Comparison of ENCODE assay signal across 11 cellular contexts in the genomic region with DNA sequence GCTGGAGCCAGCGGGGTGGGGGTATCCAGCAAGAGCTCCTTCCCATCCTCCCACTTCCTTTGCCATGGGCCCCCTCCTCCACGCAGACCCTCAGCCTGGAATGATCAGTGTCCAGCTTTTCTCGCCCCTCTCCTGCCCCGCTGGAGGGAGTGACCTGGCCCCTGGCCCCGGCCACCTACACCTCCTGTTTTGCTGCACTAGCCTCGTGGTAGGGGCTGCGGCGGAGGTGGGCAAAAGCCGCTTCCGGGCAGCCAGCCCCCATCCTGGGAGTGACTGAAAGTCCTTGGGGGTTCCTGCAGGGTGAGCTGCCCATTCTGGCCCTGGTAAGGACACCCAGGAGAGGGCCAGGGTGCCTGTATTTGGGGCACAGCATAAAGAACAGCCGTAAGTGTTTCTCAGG.
DNase-seq lines count a peak whose midpoint lies in the region; ATAC-seq and TF ChIP-seq lines count a peak whose summit lies in the region.
"Had no signal": no experiment of that assay in that cellular context is flagged by ENCODE, and none has a peak within 500 bp of the region (broad histone marks: within the 10 kb centered on the region; RNA-seq: fewer than 3 reads in every experiment).

No MANE protein-coding gene starts in this region.

- H3K27ac Mint-ChIP-seq in activated T-helper 2 cell treated with anti-CD3 and anti-CD28 coated beads, Interferon-gamma antibody, Interleukin-2, Interleukin-4, amounts not matched to agents 10 μg/mL and 5 μg/mL and 100 μg/mL, durations not matched to agents 14 hours and 24 hours and 36 hours: no peak overlapping the region

- H3K36me3 ChIP-seq in cardiac muscle cell (no peaks in the 10 kb centered on the region), lower lobe of right lung (no peaks in the 10 kb centered on the region), thymus (ENCODE audit: control insufficient read depth, insufficient read depth) (peaks cover 12% of the 10 kb centered on the region)

- ATAC-seq in Right ventricle myocardium inferior: no peak
- ATAC-seq in lower lobe of right lung: no peak
- no peak for ATAC-seq in HG03354 (IDR thresholded peaks at IDR 0.05; ENCODE audit: poor library complexity, severe bottlenecking, unreplicated experiment)
- ATAC-seq: K562 had no signal

- intact Hi-C loops in Right ventricle myocardium inferior (cut with DNase I): loop anchor here (2.0 kb wide), 1 partner anchor 16 kb away; no protein-coding TSS in a partner anchor
- intact Hi-C loops in activated T-helper 2 cell treated with anti-CD3 and anti-CD28 coated beads, Interferon-gamma antibody, Interleukin-2, Interleukin-4, amounts not matched to agents 10 μg/mL and 5 μg/mL and 100 μg/mL, durations not matched to agents 14 hours and 24 hours and 36 hours (cut with micrococcal nuclease): no loop called here
- intact Hi-C loops in lower lobe of right lung (cut with DNase I): loop anchor here (10.0 kb wide), 1 partner anchor 48 kb away; no protein-coding TSS in a partner anchor

- no peaks in the 10 kb centered on the region for H3K9me3 Mint-ChIP-seq in activated T-helper 2 cell treated with anti-CD3 and anti-CD28 coated beads, Interferon-gamma antibody, Interleukin-2, Interleukin-4, amounts not matched to agents 10 μg/mL and 5 μg/mL and 100 μg/mL, durations not matched to agents 14 hours and 24 hours and 36 hours

- H3K36me3 Mint-ChIP-seq in activated T-helper 2 cell treated with anti-CD3 and anti-CD28 coated beads, Interferon-gamma antibody, Interleukin-2, Interleukin-4, amounts not matched to agents 10 μg/mL and 5 μg/mL and 100 μg/mL, durations not matched to agents 14 hours and 24 hours and 36 hours (ENCODE audit: low read depth): peaks cover 10% of the 10 kb centered on the region

- H3K4me3 Mint-ChIP-seq in activated T-helper 2 cell treated with anti-CD3 and anti-CD28 coated beads, Interferon-gamma antibody, Interleukin-2, Interleukin-4, amounts not matched to agents 10 μg/mL and 5 μg/mL and 100 μg/mL, durations not matched to agents 14 hours and 24 hours and 36 hours (ENCODE audit: low read depth): peak overlapping the region; percentile 33

- no peak for DNase-seq in cardiac muscle cell (ENCODE audit: low read depth in 1 of 2, low spot score in 1 of 2)
- DNase-seq in Right ventricle myocardium inferior (ENCODE audit: missing footprints): no peak
- DNase-seq in activated T-helper 2 cell treated with anti-CD3 and anti-CD28 coated beads, Interferon-gamma antibody, Interleukin-2, Interleukin-4, amounts not matched to agents 10 μg/mL and 5 μg/mL and 100 μg/mL, durations not matched to agents 14 hours and 24 hours and 36 hours (ENCODE audit: low spot score): no peak
- no peak for DNase-seq in lower lobe of right lung
- no peak for DNase-seq in NCI-H1417 (lab: John Stamatoyannopoulos, UW)
- DNase-seq in NCI-H82 (lab: John Stamatoyannopoulos, UW): no peak

- peaks cover 86% of the 10 kb centered on the region for H3K4me1 Mint-ChIP-seq in activated T-helper 2 cell treated with anti-CD3 and anti-CD28 coated beads, Interferon-gamma antibody, Interleukin-2, Interleukin-4, amounts not matched to agents 10 μg/mL and 5 μg/mL and 100 μg/mL, durations not matched to agents 14 hours and 24 hours and 36 hours (ENCODE audit: low read depth)

- H3K9me3 ChIP-seq in cardiac muscle cell (ENCODE audit: low read depth): no peaks in the 10 kb centered on the region
- H3K9me3 ChIP-seq in lower lobe of right lung: no peaks in the 10 kb centered on the region
- no peaks in the 10 kb centered on the region for H3K9me3 ChIP-seq in thymus (ENCODE audit: control insufficient read depth)

- peaks cover 73% of the 10 kb centered on the region for H3K4me1 ChIP-seq in cardiac muscle cell (ENCODE audit: low read depth)
- peaks cover 94% of the 10 kb centered on the region for H3K4me1 ChIP-seq in lower lobe of right lung
- H3K4me1 ChIP-seq in thymus (ENCODE audit: control insufficient read depth, insufficient read depth, low read length): peaks cover 90% of the 10 kb centered on the region

- 71% methylated on average over 11 of the region's 11 CpGs for WGBS in thymus

- H3K4me3 ChIP-seq in cardiac muscle cell (no peak overlapping the region), lower lobe of right lung (peak overlapping the region; percentile 31), thymus (ENCODE audit: low read length) (peak overlapping the region; percentile 12)
- H3K4me3 ChIP-seq: K562 had no signal

- no peaks in the 10 kb centered on the region for H3K27me3 ChIP-seq in cardiac muscle cell
- H3K27me3 ChIP-seq in lower lobe of right lung (ENCODE audit: low read depth): no peaks in the 10 kb centered on the region
- no peaks in the 10 kb centered on the region for H3K27me3 ChIP-seq in thymus (ENCODE audit: control insufficient read depth, insufficient read depth)

- H3K27ac ChIP-seq in cardiac muscle cell (peak overlapping the region; percentile 83), lower lobe of right lung (peak overlapping the region; percentile 29), thymus (ENCODE audit: low read depth) (peak overlapping the region; percentile 86)
- H3K27ac ChIP-seq: C4-2B, epithelial cell of prostate had no signal

- H3K27me3 Mint-ChIP-seq in activated T-helper 2 cell treated with anti-CD3 and anti-CD28 coated beads, Interferon-gamma antibody, Interleukin-2, Interleukin-4, amounts not matched to agents 10 μg/mL and 5 μg/mL and 100 μg/mL, durations not matched to agents 14 hours and 24 hours and 36 hours (ENCODE audit: low read depth): no peaks in the 10 kb centered on the region

- TF ChIP-seq CTCF in cardiac muscle cell (IDR thresholded peaks at IDR 0.05; ENCODE audit: low read depth, low read length): no peak
- no peak for TF ChIP-seq CTCF in lower lobe of right lung (IDR thresholded peaks at IDR 0.05)

Comparison
In these comparisons a context has a peak if more than half of its experiments do, and no peak if none do; other contexts are left out.
1. H3K27ac ChIP-seq: peak in every context shown above with its lines; median percentile 86 in thymus; 83 in cardiac muscle cell; 29 in lower lobe of right lung.